In genomic region chr1:46130144-46130543, GRCh38 we compare ENCODE assay signal across 1 cellular context.
TF ChIP-seq lines count a peak whose summit lies in the region.

No MANE protein-coding gene starts in this region.

TF ChIP-seq in H1, 55 proteins besides CTCF, POLR2A, EP300 and RAD21:
- TF ChIP-seq CEBPB (IDR thresholded peaks at IDR 0.05; ENCODE audit: low read depth, low read length), result no peak
- TF ChIP-seq TEAD4 (IDR thresholded peaks at IDR 0.05; ENCODE audit: low read depth, low read length), result no peak
- no peak for TF ChIP-seq CREB1 (IDR thresholded peaks at IDR 0.05)
- no peak for TF ChIP-seq RBBP5 (IDR thresholded peaks at IDR 0.05; ENCODE audit: borderline replicate concordance, low read depth, low read length)
- no peak for TF ChIP-seq SRF (IDR thresholded peaks at IDR 0.05; ENCODE audit: low read depth, low read length)
- no peak for TF ChIP-seq SIX5 (IDR thresholded peaks at IDR 0.05; ENCODE audit: low read depth, low read length)
- TF ChIP-seq CBX8 (IDR thresholded peaks at IDR 0.05; ENCODE audit: borderline replicate concordance, low read depth, low read length), result no peak
- no peak for TF ChIP-seq MAFK (IDR thresholded peaks at IDR 0.05; ENCODE audit: low read depth, low read length)
- TF ChIP-seq CBX5 (IDR thresholded peaks at IDR 0.05; ENCODE audit: low read depth, low read length), result no peak
